18 cellular contexts compared by ENCODE assay signal in genomic region chr1:65176571-65176970, GRCh38. TPM values are rescaled to one million over a fixed set of nuclear protein-coding genes. Genes with fewer than 3 reads are reported as not detected.
DNase-seq lines count a peak whose midpoint lies in the region; ATAC-seq, FAIRE-seq and TF ChIP-seq lines count a peak whose summit lies in the region.
"Had no signal": no experiment of that assay in that cellular context is flagged by ENCODE, and none has a peak within 500 bp of the region (broad histone marks: within the 10 kb centered on the region; RNA-seq: fewer than 3 reads in every experiment).

No MANE protein-coding gene starts in this region.

- no peak for TF ChIP-seq RAD21 in HCT116 (IDR thresholded peaks at IDR 0.05; ENCODE audit: low read depth)

- intact Hi-C loops in HCT116 (cut with micrococcal nuclease) = no loop called here

- H3K27ac ChIP-seq in HCT116 (ENCODE audit: low read depth, low read length) (peak overlapping the region; percentile 56), trophoblast cell (ENCODE audit: low read depth, low read length) (no peak overlapping the region)
- H3K27ac ChIP-seq: neutrophil, thyroid gland had no signal

- H3K79me2 ChIP-seq in HCT116 (ENCODE audit: insufficient read depth, low read length) (peaks cover 91% of the 10 kb centered on the region), trophoblast cell (ENCODE audit: control insufficient read depth, insufficient read depth, low read length, poor library complexity) (no peaks in the 10 kb centered on the region)

- no CpG with 5 or more reads among the region's 3 CpGs for WGBS in trophoblast cell (ENCODE audit: extremely low coverage, insufficient coverage, insufficient read length)

- H3K4ac ChIP-seq in trophoblast cell (ENCODE audit: low read depth, low read length) = no peak overlapping the region

- no peak for TF ChIP-seq POLR2A in HCT116 (IDR thresholded peaks at IDR 0.05; ENCODE audit: borderline replicate concordance, extremely low read depth, insufficient read depth, insufficient read length)

- CTCF ChIA-PET in HCT116 (lab: Charles Lee) = interaction anchor here (0.9 kb wide), 1 partner anchor 101 kb away, joined by 3 read pairs; no protein-coding TSS in a partner anchor

- H3K9ac ChIP-seq in HCT116 (ENCODE audit: low read length) (0 out of 2 replicates have a peak overlapping the region, but pooled peaks have one; percentile 9), trophoblast cell (ENCODE audit: low read length) (no peak overlapping the region)

- no peaks in the 10 kb centered on the region for H3K27me3 ChIP-seq in HCT116 (ENCODE audit: insufficient read depth, low read length)
- no peaks in the 10 kb centered on the region for H3K27me3 ChIP-seq in trophoblast cell (ENCODE audit: insufficient read depth, low read length)
- H3K27me3 ChIP-seq: neutrophil, thyroid gland had no signal

- POLR2A ChIA-PET in HCT116 (lab: Charles Lee) = no interaction called here

- H3K4me2 ChIP-seq in HCT116 (ENCODE audit: low read length) (peak overlapping the region; percentile 69), trophoblast cell (ENCODE audit: low read length) (no peak overlapping the region)

- H2AK5ac ChIP-seq in trophoblast cell (ENCODE audit: low read length) = no peak overlapping the region

- no peaks in the 10 kb centered on the region for H3K9me2 ChIP-seq in HCT116 (ENCODE audit: insufficient read depth)

- H3K9me3 ChIP-seq in HCT116 (ENCODE audit: control insufficient read depth in 1 of 2, insufficient read depth in 1 of 2, low read depth in 1 of 2, low read length in 2 of 2) (no peaks in the 10 kb centered on the region), trophoblast cell (ENCODE audit: insufficient read depth, low read depth, low read length) (no peaks in the 10 kb centered on the region)
- H3K9me3 ChIP-seq: neutrophil, thyroid gland had no signal

- RAD21 ChIA-PET in HCT116 (lab: Charles Lee; ENCODE audit: low non-redundant PET in 1 of 2, low total read pairs in 2 of 2, uncharacterized antibody in 2 of 2, unreplicated experiment in 2 of 2) = no interaction called here

- ATAC-seq in HCT116 = 0 out of 2 replicates have a peak, but pooled peaks have one; percentile 6

- H2AFZ ChIP-seq in HCT116 (ENCODE audit: low read depth, low read length, poor library complexity, severe bottlenecking) (no peak overlapping the region), trophoblast cell (ENCODE audit: insufficient read depth, low read length, poor library complexity) (no peak overlapping the region)

- H2BK12ac ChIP-seq in trophoblast cell (ENCODE audit: low read length) = peak overlapping the region; percentile 43

- no peak for TF ChIP-seq CTCF in HCT116 (IDR thresholded peaks at IDR 0.05 in 2 of 3, conservative IDR thresholded peaks at IDR 0.05 in 1 of 3; ENCODE audit: borderline replicate concordance in 1 of 3, insufficient read depth in 1 of 3, low read depth in 2 of 3, low read length in 2 of 3)

- H3K79me1 ChIP-seq in trophoblast cell (ENCODE audit: low read length) = peaks cover 2% of the 10 kb centered on the region

- peaks cover 58 to 82% of the 10 kb centered on the region in 2 experiments for H3K4me1 ChIP-seq in HCT116 (ENCODE audit: control insufficient read depth in 1 of 2, insufficient read depth in 2 of 2, low read length in 2 of 2)
- H3K4me1 ChIP-seq in trophoblast cell (ENCODE audit: control insufficient read depth in 1 of 2, insufficient read depth in 2 of 2, low read length in 2 of 2) = peaks cover 5 to 13% of the 10 kb centered on the region in 2 experiments
- H3K4me1 ChIP-seq: thyroid gland had no signal

- H4K12ac ChIP-seq in trophoblast cell (ENCODE audit: low read depth, low read length) = no peak overlapping the region

- no peak for DNase-seq in HCT116 (ENCODE audit: low read depth, low spot score)
- DNase-seq in OCI-M1 (lab: John Stamatoyannopoulos, UW) = peak; percentile 59
- DNase-seq in astrocyte of the hippocampus (ENCODE audit: low read depth, low spot score) = peak; percentile 34
- no peak for DNase-seq in trophoblast cell
- no peak for DNase-seq in amniotic stem cell (lab: John Stamatoyannopoulos, UW)
- no peak for DNase-seq in urothelium cell line (ENCODE audit: low spot score)
- no peak for DNase-seq in RPMI8226
- DNase-seq in HCEC 1CT = no peak
- DNase-seq: activated CD4-positive, alpha-beta T cell treated with anti-CD3 and anti-CD28 coated beads, Interleukin-2, amount 10 ng/mL, durations not matched to agents 7 days and 5 days; activated naive CD4-positive, alpha-beta T cell treated with Interleukin-2 at 50 U/mL for 16 hours; dermis blood vessel endothelial cell; midbrain; NCI-H1092; NCI-H774; T-helper 9 cell; thyroid gland had no signal

- no peak overlapping the region for H3K18ac ChIP-seq in trophoblast cell (ENCODE audit: low read length)

- no peak overlapping the region for H4K8ac ChIP-seq in trophoblast cell (ENCODE audit: low read depth, low read length)

- H3K36me3 ChIP-seq in HCT116 (ENCODE audit: control insufficient read depth in 1 of 2, insufficient read depth in 2 of 2, low read length in 2 of 2) = no peaks in the 10 kb centered on the region
- no peaks in the 10 kb centered on the region for H3K36me3 ChIP-seq in trophoblast cell (ENCODE audit: control insufficient read depth in 1 of 2, insufficient read depth in 2 of 2, low read length in 2 of 2)
- H3K36me3 ChIP-seq: neutrophil, thyroid gland had no signal

- H3K4me3 ChIP-seq in HCT116 (replicated peaks in 1 of 2; ENCODE audit: low read depth in 1 of 2, low read length in 2 of 2) (peak overlapping the region in 1 of 2 experiments; percentile 5; a peak in 1 of 4 replicates), trophoblast cell (ENCODE audit: low read depth, low read length) (no peak overlapping the region)
- H3K4me3 ChIP-seq: thyroid gland had no signal

- H3K23ac ChIP-seq in trophoblast cell (ENCODE audit: low read length) = no peak overlapping the region

- FAIRE-seq in urothelium cell line (lab: Jason Lieb, UNC) = no peak
- FAIRE-seq: islet of Langerhans had no signal

- H3K14ac ChIP-seq in trophoblast cell (ENCODE audit: low read length) = no peak overlapping the region

- H4K20me1 ChIP-seq in HCT116 (ENCODE audit: insufficient read depth) = no peaks in the 10 kb centered on the region

- no peak overlapping the region for H2BK5ac ChIP-seq in trophoblast cell (ENCODE audit: low read depth, low read length, poor library complexity)

- no peak overlapping the region for H2BK120ac ChIP-seq in trophoblast cell (ENCODE audit: insufficient read depth, low read length, poor library complexity)

- no peak overlapping the region for H4K91ac ChIP-seq in trophoblast cell (ENCODE audit: low read depth, low read length)

- no TSS peak for BruUV-seq in HCT116 (replicated peaks; lab: Mats Ljungman, UMichigan)

TF ChIP-seq in HCT116, 20 proteins besides CTCF, POLR2A, EP300 and RAD21:
- TF ChIP-seq ZNF274 (IDR thresholded peaks at IDR 0.05; ENCODE audit: low read depth, low read length) (no peak), YY1 (IDR thresholded peaks at IDR 0.05; ENCODE audit: extremely low read depth, insufficient replicate concordance, low read depth, low read length) (no peak), ATF3 (IDR thresholded peaks at IDR 0.05) (no peak), FOSL1 (IDR thresholded peaks at IDR 0.05; ENCODE audit: low read depth) (no peak), MAX (IDR thresholded peaks at IDR 0.05) (no peak)
TF ChIP-seq in HCT116: peak in this region for 0.

RNA-seq across cellular contexts. Expression of gene AK4, which starts 28.6 kb away (rescaled TPM):
- total RNA-seq in HCT116 (2021; ENCODE audit: unreplicated experiment) = 51.5 TPM
- 42.9 and 53.4 TPM in 2 replicates for polyA plus RNA-seq in HCT116 (2012)
- 8.2 and 9.8 TPM in 2 replicates for polyA plus RNA-seq in trophoblast cell (2013)

Comparison
In these comparisons a context has a peak if more than half of its experiments do, and no peak if none do; other contexts are left out.
1. DNase-seq: peak in OCI-M1 (single experiment) and astrocyte of the hippocampus (single experiment); none in HCT116 (single experiment), trophoblast cell (0 of 2), amniotic stem cell (single experiment), urothelium cell line (single experiment), RPMI8226 (single experiment) and HCEC 1CT (single experiment).